ENCODE assay signal across 28 cellular contexts in the genomic region with DNA sequence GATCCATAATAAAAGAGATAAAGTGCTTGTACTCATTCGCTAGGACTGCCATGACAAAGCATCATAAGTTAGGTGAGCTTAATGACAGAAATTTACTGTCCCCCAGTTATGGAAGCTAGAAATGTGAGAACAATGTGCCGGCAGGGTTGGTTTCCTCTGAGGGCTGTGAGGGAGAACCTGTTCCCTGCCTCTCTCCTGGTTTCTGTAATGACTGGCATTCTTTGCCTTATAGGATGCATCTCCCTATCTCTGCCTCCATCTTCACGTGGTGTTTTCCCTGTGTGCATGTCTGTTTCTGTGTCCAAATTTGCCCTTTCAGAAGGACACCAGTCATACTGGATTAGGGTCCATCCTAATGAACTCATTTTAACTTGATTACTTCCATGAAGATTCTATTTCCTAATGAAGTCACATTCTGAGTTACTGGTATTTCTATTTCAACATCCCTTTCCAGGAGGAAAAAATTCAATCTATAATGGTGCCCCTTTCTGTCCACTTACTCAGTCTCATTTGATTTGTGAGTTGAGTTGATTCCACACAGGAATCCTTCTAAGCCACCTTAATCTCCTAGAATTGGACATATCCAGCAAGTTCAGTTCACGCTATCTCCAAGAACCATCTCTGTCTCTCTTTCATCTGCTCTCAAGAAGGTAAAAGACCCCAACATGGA.
DNase-seq lines count a peak whose midpoint lies in the region; ATAC-seq, FAIRE-seq and TF ChIP-seq lines count a peak whose summit lies in the region.
"Had no signal": no experiment of that assay in that cellular context is flagged by ENCODE, and none has a peak within 500 bp of the region (broad histone marks: within the 10 kb centered on the region; RNA-seq: fewer than 3 reads in every experiment).

No MANE protein-coding gene starts in this region.

- no peak for TF ChIP-seq RAD21 in K562 (CRISPR knock-in tag; conservative IDR thresholded peaks at IDR 0.05 in 1 of 2, IDR thresholded peaks at IDR 0.05 in 1 of 2)

- H3K27ac ChIP-seq in HL-60 (replicated peaks) (peak overlapping the region; percentile 35), K562 (ENCODE audit: extremely low read depth, low read depth, low read length) (no peak overlapping the region), muscle layer of colon (ENCODE audit: low read depth, low read length) (peak overlapping the region; percentile 30)
- H3K27ac ChIP-seq: ascending aorta, cardiac muscle cell, colonic mucosa, heart left ventricle, SJCRH30, thyroid gland had no signal

- WGBS in K562 (ENCODE audit: insufficient coverage, low coverage, missing lambda C conversion rate), result 47% methylated on average over 4 of the region's 4 CpGs

- H3K9me3 ChIP-seq in K562 (replicated peaks; ENCODE audit: control insufficient read depth, insufficient read depth, low read depth, low read length) (no peaks in the 10 kb centered on the region), muscle layer of colon (ENCODE audit: low read length) (no peaks in the 10 kb centered on the region)
- H3K9me3 ChIP-seq: ascending aorta, colonic mucosa, SJCRH30, thyroid gland had no signal

- no peaks in the 10 kb centered on the region for H3K36me3 ChIP-seq in K562 (ENCODE audit: control insufficient read depth, insufficient read depth, low read length)
- H3K36me3 ChIP-seq in muscle layer of colon (ENCODE audit: insufficient read depth, low read length), result no peaks in the 10 kb centered on the region
- H3K36me3 ChIP-seq: ascending aorta, cardiac muscle cell, colonic mucosa, heart left ventricle, SJCRH30, thyroid gland had no signal

- in situ Hi-C loops in K562 (cut with MboI), result no loop called here

- POLR2A ChIA-PET in K562 (lab: Yijun Ruan, JAX), result interaction anchor here (1.1 to 1.4 kb wide), 2 partner anchors 13 to 48 kb away, joined by 3 to 5 read pairs; no protein-coding TSS in a partner anchor

- H2AFZ ChIP-seq in K562 (ENCODE audit: low read depth, low read length), result peak overlapping the region; percentile 20; the same call in 1 of the 2 replicates

- intact Hi-C loops in K562 (cut with micrococcal nuclease), result no loop called here

- no peaks in the 10 kb centered on the region for H4K20me1 ChIP-seq in K562 (replicated peaks; ENCODE audit: control insufficient read depth, insufficient read depth, low read length)

- TF ChIP-seq CTCF in HL-60 (IDR thresholded peaks at IDR 0.05; ENCODE audit: insufficient read depth, low read length) (no peak), K562 (IDR thresholded peaks at IDR 0.05 in 2 of 3, conservative IDR thresholded peaks at IDR 0.05 in 1 of 3; ENCODE audit: insufficient read depth in 2 of 3, low read depth in 1 of 3, low read length in 3 of 3) (no peak)

- ATAC-seq in K562 (no peak), GM21381 (IDR thresholded peaks at IDR 0.05; ENCODE audit: unreplicated experiment) (no peak)
- ATAC-seq: T-cell had no signal

- H3K27me3 ChIP-seq in HL-60 (ENCODE audit: insufficient read depth, poor library complexity, severe bottlenecking), result no peaks in the 10 kb centered on the region
- no peaks in the 10 kb centered on the region for H3K27me3 ChIP-seq in K562 (ENCODE audit: control insufficient read depth in 2 of 2, insufficient read depth in 2 of 2, low read length in 2 of 2)
- H3K27me3 ChIP-seq in muscle layer of colon (ENCODE audit: control insufficient read depth in 1 of 2, insufficient read depth in 2 of 2, low read length in 2 of 2), result no peaks in the 10 kb centered on the region
- H3K27me3 ChIP-seq: ascending aorta, cardiac muscle cell, colonic mucosa, heart left ventricle, SJCRH30, thyroid gland had no signal

- no TSS peak for BruUV-seq in K562 (replicated peaks; lab: Mats Ljungman, UMichigan)

- CTCF ChIA-PET in K562 (lab: Yijun Ruan, JAX; ENCODE audit: low intra/inter-chr PET ratio), result no interaction called here

- no peaks in the 10 kb centered on the region for H3K79me2 ChIP-seq in K562 (ENCODE audit: control insufficient read depth, insufficient read depth, low read length)

- H3K4me2 ChIP-seq in K562 (ENCODE audit: insufficient read depth, low read length), result no peak overlapping the region

- FAIRE-seq in K562 (lab: Jason Lieb, UNC), result no peak
- no peak for FAIRE-seq in HTR-8/SVneo (lab: Jason Lieb, UNC)
- FAIRE-seq: kidney had no signal

- H3K4me3 ChIP-seq in HL-60 (replicated peaks; ENCODE audit: insufficient read depth, low read length), result no peak overlapping the region
- H3K4me3 ChIP-seq in K562, result no peak overlapping the region
- no peak overlapping the region for H3K4me3 ChIP-seq in muscle layer of colon (ENCODE audit: low read depth in 1 of 2, low read length in 2 of 2)
- H3K4me3 ChIP-seq: ascending aorta, cardiac muscle cell, colonic mucosa, heart left ventricle, thyroid gland had no signal

- no peaks in the 10 kb centered on the region for H3K9me1 ChIP-seq in K562 (ENCODE audit: control insufficient read depth, insufficient read depth, low read length)

- no peak for TF ChIP-seq EP300 in K562 (IDR thresholded peaks at IDR 0.05; ENCODE audit: low read length)

- H3K9ac ChIP-seq in K562 (ENCODE audit: insufficient read depth in 1 of 2, low read depth in 2 of 2, low read length in 2 of 2) (no peak overlapping the region), muscle layer of colon (ENCODE audit: low read length) (no peak overlapping the region)

- H3K4me1 ChIP-seq in K562 (replicated peaks in 1 of 2; ENCODE audit: control insufficient read depth in 2 of 2, insufficient read depth in 2 of 2, low read length in 2 of 2) (peaks cover 3 to 21% of the 10 kb centered on the region in 2 experiments; a peak in 4 of 5 replicates), muscle layer of colon (ENCODE audit: insufficient read depth, low read length) (peaks cover 24% of the 10 kb centered on the region)
- H3K4me1 ChIP-seq: ascending aorta, colonic mucosa, thyroid gland had no signal

- no peak for TF ChIP-seq POLR2A in K562 (conservative IDR thresholded peaks at IDR 0.05)

- DNase-seq in HL-60 (ENCODE audit: low read depth in 1 of 2, low spot score in 1 of 2) (no peak), K562 (ENCODE audit: extremely low read depth in 1 of 4, low spot score in 3 of 4) (no peak), HTR-8/SVneo (ENCODE audit: insufficient read length, low spot score) (no peak), DMS153 treated with DMSO at 0.1 percent for 48 hours (lab: John Stamatoyannopoulos, UW; ENCODE audit: unreplicated experiment) (no peak), NCI-H446 (lab: John Stamatoyannopoulos, UW) (no peak)
- DNase-seq: activated B cell treated with CpG ODN at 0.5 μM for 24 hours; activated CD4-positive, alpha-beta T cell treated with anti-CD3 and anti-CD28 coated beads, Interleukin-2, amount 10 ng/mL, durations not matched to agents 7 days and 5 days; activated gamma-delta T cell; activated naive CD8-positive, alpha-beta T cell treated with anti-CD3 and anti-CD28 coated beads for 36 hours; activated T-cell treated with anti-CD3 and anti-CD28 coated beads, Interleukin-2, amount 50 U/mL, for 1 hour; CD4-positive, alpha-beta T cell; colonic mucosa; DND-41; effector memory CD4-positive, alpha-beta T cell; heart left ventricle; kidney; left ventricle myocardium superior; naive B cell; NCI-H1930; NCI-H2227 treated with DMSO at 0.1 percent for 48 hours; stimulated activated CD4-positive, alpha-beta T cell treated with anti-CD3 and anti-CD28 coated beads, Interleukin-4, amount 100 ng/mL, for 1 hour; T-cell; thyroid gland had no signal

TF ChIP-seq in K562, 482 proteins besides CTCF, POLR2A, EP300 and RAD21:
- TF ChIP-seq ZSCAN32 (CRISPR knock-in tag; IDR thresholded peaks at IDR 0.05), result no peak
- no peak for TF ChIP-seq TAL1 (IDR thresholded peaks at IDR 0.05)
- TF ChIP-seq, protein P1, sequence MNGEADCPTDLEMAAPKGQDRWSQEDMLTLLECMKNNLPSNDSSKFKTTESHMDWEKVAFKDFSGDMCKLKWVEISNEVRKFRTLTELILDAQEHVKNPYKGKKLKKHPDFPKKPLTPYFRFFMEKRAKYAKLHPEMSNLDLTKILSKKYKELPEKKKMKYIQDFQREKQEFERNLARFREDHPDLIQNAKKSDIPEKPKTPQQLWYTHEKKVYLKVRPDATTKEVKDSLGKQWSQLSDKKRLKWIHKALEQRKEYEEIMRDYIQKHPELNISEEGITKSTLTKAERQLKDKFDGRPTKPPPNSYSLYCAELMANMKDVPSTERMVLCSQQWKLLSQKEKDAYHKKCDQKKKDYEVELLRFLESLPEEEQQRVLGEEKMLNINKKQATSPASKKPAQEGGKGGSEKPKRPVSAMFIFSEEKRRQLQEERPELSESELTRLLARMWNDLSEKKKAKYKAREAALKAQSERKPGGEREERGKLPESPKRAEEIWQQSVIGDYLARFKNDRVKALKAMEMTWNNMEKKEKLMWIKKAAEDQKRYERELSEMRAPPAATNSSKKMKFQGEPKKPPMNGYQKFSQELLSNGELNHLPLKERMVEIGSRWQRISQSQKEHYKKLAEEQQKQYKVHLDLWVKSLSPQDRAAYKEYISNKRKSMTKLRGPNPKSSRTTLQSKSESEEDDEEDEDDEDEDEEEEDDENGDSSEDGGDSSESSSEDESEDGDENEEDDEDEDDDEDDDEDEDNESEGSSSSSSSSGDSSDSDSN (IDR thresholded peaks at IDR 0.05; ENCODE audit: borderline replicate concordance in 1 of 2, low read depth in 2 of 2, low read length in 2 of 2), result no peak
- TF ChIP-seq MAFG (tag; conservative IDR thresholded peaks at IDR 0.05), result peak; percentile 46; the same call in 1 of the 2 replicates
